Comparison of ENCODE assay signal across 12 cellular contexts in genomic region chr7:102610996-102611685, GRCh38. TPM values are rescaled to one million over a fixed set of nuclear protein-coding genes. Genes with fewer than 3 reads are reported as not detected.
DNase-seq lines count a peak whose midpoint lies in the region; ATAC-seq and TF ChIP-seq lines count a peak whose summit lies in the region.
"Not testable (repeated sequence)": the region's sequence is repeated elsewhere in the genome, so short reads cannot be mapped to it uniquely, and the experiment has no call there.
"Had no signal": no experiment of that assay in that cellular context is flagged by ENCODE, and none has a peak within 500 bp of the region (broad histone marks: within the 10 kb centered on the region; RNA-seq: fewer than 3 reads in every experiment).

No MANE protein-coding gene starts in this region.

- H3K4me3 ChIP-seq in gastrocnemius medialis: not testable (repeated sequence)

- intact Hi-C loops in left ventricle myocardium superior (cut with micrococcal nuclease); gastrocnemius medialis (cut with DNase I; ENCODE audit: low total_unique reads): not testable (repeated sequence)

- H3K4me3 Mint-ChIP-seq in activated T-cell treated with anti-CD3 and anti-CD28 coated beads, Interleukin-2, amount 50 U/mL, for 4 hours: not testable (repeated sequence)

- not testable (repeated sequence) for H3K4me1 ChIP-seq in gastrocnemius medialis

- TF ChIP-seq CTCF in gastrocnemius medialis (IDR thresholded peaks at IDR 0.05 in 4 of 5, conservative IDR thresholded peaks at IDR 0.05 in 1 of 5): not testable (repeated sequence)

- H3K9me3 Mint-ChIP-seq in activated T-cell treated with anti-CD3 and anti-CD28 coated beads, Interleukin-2, amount 50 U/mL, for 4 hours: not testable (repeated sequence)

- H3K27ac ChIP-seq in gastrocnemius medialis: not testable (repeated sequence)

- ATAC-seq in GM18502 (IDR thresholded peaks at IDR 0.05; ENCODE audit: poor library complexity, unreplicated experiment): peak; percentile 47
- ATAC-seq in GM19395 (IDR thresholded peaks at IDR 0.05; ENCODE audit: unreplicated experiment): peak; percentile 30
- peak; percentile 34 for ATAC-seq in GM21825 (IDR thresholded peaks at IDR 0.05; ENCODE audit: unreplicated experiment)
- ATAC-seq in HG02981 (IDR thresholded peaks at IDR 0.05; ENCODE audit: unreplicated experiment): peak; percentile 37
- ATAC-seq in HG03457 (IDR thresholded peaks at IDR 0.05; ENCODE audit: unreplicated experiment): peak; percentile 25
- peak; percentile 76 for ATAC-seq in activated T-cell treated with anti-CD3 and anti-CD28 coated beads, Interleukin-2, amount 50 U/mL, for 4 hours
- ATAC-seq in left ventricle myocardium superior: peak; percentile 77
- peak; percentile 22 to 28 for ATAC-seq in gastrocnemius medialis

- not testable (repeated sequence) for H3K9me3 ChIP-seq in gastrocnemius medialis

- not testable (repeated sequence) for H3K36me3 ChIP-seq in gastrocnemius medialis

- not testable (repeated sequence) for H3K27me3 Mint-ChIP-seq in activated T-cell treated with anti-CD3 and anti-CD28 coated beads, Interleukin-2, amount 50 U/mL, for 4 hours (ENCODE audit: low read depth)

- not testable (repeated sequence) for H3K4me1 Mint-ChIP-seq in activated T-cell treated with anti-CD3 and anti-CD28 coated beads, Interleukin-2, amount 50 U/mL, for 4 hours (ENCODE audit: low read depth)

- not testable (repeated sequence) for TF ChIP-seq POLR2A in gastrocnemius medialis (IDR thresholded peaks at IDR 0.05)

- not testable (repeated sequence) for H3K36me3 Mint-ChIP-seq in activated T-cell treated with anti-CD3 and anti-CD28 coated beads, Interleukin-2, amount 50 U/mL, for 4 hours (ENCODE audit: insufficient read depth)

- not testable (repeated sequence) for H3K27me3 ChIP-seq in gastrocnemius medialis

- in situ Hi-C loops in gastrocnemius medialis (cut with MboI; ENCODE audit: low sequenced_read_pairs in 4 of 4): not testable (repeated sequence)

- DNase-seq in activated T-cell treated with anti-CD3 and anti-CD28 coated beads, Interleukin-2, amount 50 U/mL, for 4 hours; left ventricle myocardium superior; gastrocnemius medialis: not testable (repeated sequence)

RNA-seq across cellular contexts. Expression of gene RASA4, which starts 5.4 kb away (rescaled TPM):
- 10 to 100 TPM; 43.7 to 58.3 (median 47.4) TPM for total RNA-seq in activated T-cell treated with anti-CD3 and anti-CD28 coated beads, Interleukin-2, amount 50 U/mL, for 4 hours
- total RNA-seq in left ventricle myocardium superior (20.2 TPM), gastrocnemius medialis (100 to 1,000 TPM in 3 of 4 donors, 10 to 100 TPM in 1; 52.4 to 329 (median 177) TPM)

RNA-seq across cellular contexts. Expression of gene UPK3BL1, which starts 31.4 kb away (rescaled TPM):
- 10 to 100 TPM; 11.3 to 22.0 (median 12.7) TPM for total RNA-seq in activated T-cell treated with anti-CD3 and anti-CD28 coated beads, Interleukin-2, amount 50 U/mL, for 4 hours
- 13.0 TPM for total RNA-seq in left ventricle myocardium superior
- total RNA-seq in gastrocnemius medialis: 10 to 100 TPM in 3 of 4 donors, 1 to 10 TPM in 1; 6.1 to 18.7 (median 15.1) TPM

RNA-seq across cellular contexts. Expression of gene POLR2J3, which starts 38.8 kb away (rescaled TPM):
- 10 to 100 TPM; 19.6 to 28.5 (median 20.0) TPM for total RNA-seq in activated T-cell treated with anti-CD3 and anti-CD28 coated beads, Interleukin-2, amount 50 U/mL, for 4 hours
- 11.1 TPM for total RNA-seq in left ventricle myocardium superior
- total RNA-seq in gastrocnemius medialis: 10 to 100 TPM in 2 of 4 donors, 1 to 10 TPM in 2; 1.1 to 17.4 (median 8.5) TPM

RNA-seq across cellular contexts. Expression of gene SPDYE2B, which starts 39.0 kb away (rescaled TPM):
- not detected for total RNA-seq in activated T-cell treated with anti-CD3 and anti-CD28 coated beads, Interleukin-2, amount 50 U/mL, for 4 hours
- total RNA-seq in left ventricle myocardium superior (not detected), gastrocnemius medialis (not detected)
- total RNA-seq: astrocyte; frontal cortex; lung microvascular endothelial cell; T-helper 1 cell treated with Interleukin-12 subunit alpha and Interleukin-12 subunit beta and Interleukin-4 antibody, amounts not matched to agents 30 ng/mL and 1 ng/mL, for 36 hours had no signal

Comparison
In these comparisons a context has a peak if more than half of its experiments do, and no peak if none do; other contexts are left out.
1. ATAC-seq: peak in every context shown above with its lines; median percentile 77 in left ventricle myocardium superior; 76 in activated T-cell treated with anti-CD3 and anti-CD28 coated beads, Interleukin-2, amount 50 U/mL, for 4 hours; 47 in GM18502; 37 in HG02981; 34 in GM21825; 30 in GM19395; 25 in HG03457; 25 in gastrocnemius medialis.